ENCODE assay signal across 24 cellular contexts in the genomic region with DNA sequence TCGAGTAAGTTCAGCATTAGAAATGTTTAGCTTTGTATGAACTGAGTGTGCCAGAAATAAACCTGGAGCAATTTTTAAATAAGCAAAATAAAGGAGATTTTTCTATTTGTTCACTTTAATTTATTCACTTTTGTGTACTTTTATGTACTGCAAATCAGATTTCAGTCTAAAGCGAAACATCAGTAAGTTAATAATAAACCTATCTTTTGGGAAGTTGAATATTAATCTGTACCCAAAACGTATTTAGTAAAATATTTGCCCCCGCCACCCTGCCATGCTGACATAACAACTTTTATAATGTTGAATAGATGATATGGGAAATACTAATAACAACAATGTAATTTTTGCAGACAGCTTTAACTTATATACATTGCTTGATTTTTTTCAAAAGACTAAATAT.
A peak's percentile ranks its signal among the peaks of the same experiment; 100 is the strongest.
DNase-seq lines count a peak whose midpoint lies in the region; ATAC-seq, FAIRE-seq and TF ChIP-seq lines count a peak whose summit lies in the region.
"Had no signal": no experiment of that assay in that cellular context is flagged by ENCODE, and none has a peak within 500 bp of the region (broad histone marks: within the 10 kb centered on the region; RNA-seq: fewer than 3 reads in every experiment).

No MANE protein-coding gene starts in this region.

- in situ Hi-C loops in transverse colon (cut with MboI; ENCODE audit: low pct_ligation_motif_present in 1 of 4, low pct_unique_long_range_greater_than_20kb in 1 of 4, low sequenced_read_pairs in 3 of 4), result no loop called here
- in situ Hi-C loops in brain microvascular endothelial cell (cut with HindIII; ENCODE audit: low pct_ligation_motif_present, low sequenced_read_pairs), result no loop called here

- peak overlapping the region; percentile 85 to 93 (median 92) for H3K27ac Mint-ChIP-seq in nephron
- H3K27ac Mint-ChIP-seq: CD8-positive, alpha-beta T cell; IgD-negative memory B cell had no signal

- no peaks in the 10 kb centered on the region for H3K27me3 ChIP-seq in cardiac muscle cell
- no peaks in the 10 kb centered on the region for H3K27me3 ChIP-seq in right cardiac atrium (ENCODE audit: control insufficient read depth, insufficient read depth)
- no peaks in the 10 kb centered on the region for H3K27me3 ChIP-seq in transverse colon
- no peaks in the 10 kb centered on the region for H3K27me3 ChIP-seq in brain microvascular endothelial cell (replicated peaks)
- H3K27me3 ChIP-seq: Peyer's patch had no signal

- H3K4me1 ChIP-seq in cardiac muscle cell (ENCODE audit: low read depth) (peaks cover 50% of the 10 kb centered on the region), right cardiac atrium (ENCODE audit: control insufficient read depth, insufficient read depth, low read length) (no peaks in the 10 kb centered on the region), transverse colon (peaks cover 0 to 32% (median 0%) of the 10 kb centered on the region in 4 donors)

- no peak for TF ChIP-seq EP300 in transverse colon (IDR thresholded peaks at IDR 0.05; ENCODE audit: low read depth)

- H3K4me1 Mint-ChIP-seq in nephron, result peaks cover 62% of the 10 kb centered on the region
- H3K4me1 Mint-ChIP-seq: IgD-negative memory B cell had no signal

- no peak for ATAC-seq in right cardiac atrium
- ATAC-seq: CD8-positive, alpha-beta T cell; HCT116 had no signal

- no peak for DNase-seq in cardiac muscle cell (ENCODE audit: low read depth in 1 of 2, low spot score in 1 of 2)
- no peak for DNase-seq in right cardiac atrium
- DNase-seq in transverse colon, result no peak
- DNase-seq in Ammon's horn (ENCODE audit: low spot score), result no peak
- DNase-seq in activated effector memory CD4-positive, alpha-beta T cell treated with anti-CD3 and anti-CD28 coated beads, Interleukin-2, amount 50 U/mL, for 16 hours, result no peak
- DNase-seq in brain microvascular endothelial cell, result no peak
- DNase-seq: C1 segment of cervical spinal cord; CD8-positive, alpha-beta T cell; GOT3; Karpas-422; MV-4-11; NCI-H1105 treated with DMSO at 0.1 percent for 48 hours; NCI-H2029 treated with DMSO at 0.1 percent for 48 hours; NCI-H226; NCI-H524; NCI-H774; Peyer's patch had no signal

- no peak for TF ChIP-seq CTCF in cardiac muscle cell (IDR thresholded peaks at IDR 0.05; ENCODE audit: low read depth, low read length)
- no peak for TF ChIP-seq CTCF in nephron (IDR thresholded peaks at IDR 0.05; ENCODE audit: unreplicated experiment in 3 of 3)
- TF ChIP-seq CTCF in transverse colon (IDR thresholded peaks at IDR 0.05), result no peak
- no peak for TF ChIP-seq CTCF in brain microvascular endothelial cell (IDR thresholded peaks at IDR 0.05; ENCODE audit: low read depth, low read length, missing control alignments)

- no peaks in the 10 kb centered on the region for H3K9me3 Mint-ChIP-seq in nephron
- H3K9me3 Mint-ChIP-seq: CD8-positive, alpha-beta T cell; IgD-negative memory B cell had no signal

- FAIRE-seq in islet of Langerhans (lab: Jason Lieb, UNC), result peak; percentile 91
- FAIRE-seq: G401.6, GM12892 had no signal

- no peak for TF ChIP-seq POLR2A in transverse colon (IDR thresholded peaks at IDR 0.05)

- no peak overlapping the region for H3K4me3 ChIP-seq in cardiac muscle cell
- H3K4me3 ChIP-seq in right cardiac atrium (ENCODE audit: low read length), result no peak overlapping the region
- H3K4me3 ChIP-seq in transverse colon, result no peak overlapping the region
- no peak overlapping the region for H3K4me3 ChIP-seq in brain microvascular endothelial cell (ENCODE audit: low read depth, low read length)
- H3K4me3 ChIP-seq: Peyer's patch had no signal

- H3K36me3 ChIP-seq in cardiac muscle cell (peaks cover 6% of the 10 kb centered on the region), transverse colon (no peaks in the 10 kb centered on the region), brain microvascular endothelial cell (replicated peaks) (no peaks in the 10 kb centered on the region)
- H3K36me3 ChIP-seq: Peyer's patch had no signal

- no peaks in the 10 kb centered on the region for H3K36me3 Mint-ChIP-seq in nephron (ENCODE audit: low read depth)

- peak overlapping the region; percentile 91 for H3K27ac ChIP-seq in cardiac muscle cell
- H3K27ac ChIP-seq in right cardiac atrium (ENCODE audit: low read length), result no peak overlapping the region
- peak overlapping the region in 3 of 4 donors; percentile 40 to 70 (median 50) for H3K27ac ChIP-seq in transverse colon
- no peak overlapping the region for H3K27ac ChIP-seq in brain microvascular endothelial cell
- H3K27ac ChIP-seq: 22Rv1 had no signal

- H3K9me3 ChIP-seq in cardiac muscle cell (ENCODE audit: low read depth), result no peaks in the 10 kb centered on the region
- no peaks in the 10 kb centered on the region for H3K9me3 ChIP-seq in right cardiac atrium (ENCODE audit: control insufficient read depth, low read length)
- no peaks in the 10 kb centered on the region for H3K9me3 ChIP-seq in transverse colon
- H3K9me3 ChIP-seq: Peyer's patch had no signal

- no peak overlapping the region for H3K4me3 Mint-ChIP-seq in nephron
- H3K4me3 Mint-ChIP-seq: CD8-positive, alpha-beta T cell; IgD-negative memory B cell had no signal

- H3K27me3 Mint-ChIP-seq in nephron (ENCODE audit: low read depth), result no peaks in the 10 kb centered on the region
- H3K27me3 Mint-ChIP-seq: IgD-negative memory B cell had no signal

- WGBS in right cardiac atrium, result 91% methylated on average over 4 of the region's 4 CpGs
- WGBS in transverse colon (ENCODE audit: low coverage in 1 of 2), 2 donors, result 82 to 92% methylated on average over 4 of the region's 4 CpGs

- intact Hi-C loops in right cardiac atrium (cut with DNase I) (no loop called here), transverse colon (cut with DNase I; ENCODE audit: low total_unique reads) (loop anchor here (5.0 kb wide), 1 partner anchor 298 kb away; no protein-coding TSS in a partner anchor)

Comparison
In these comparisons a context has a peak if more than half of its experiments do, and no peak if none do; other contexts are left out.
1. H3K27ac ChIP-seq: peak in cardiac muscle cell (single experiment) and transverse colon (3 of 4); none in right cardiac atrium (single experiment) and brain microvascular endothelial cell (single experiment).